In genomic region chr11:63880031-63880841, GRCh38 we compare ENCODE assay signal across 9 cellular contexts. TPM values are rescaled to one million over a fixed set of nuclear protein-coding genes. Genes with fewer than 3 reads are reported as not detected.
A peak's percentile ranks its signal among the peaks of the same experiment; 100 is the strongest.
DNase-seq lines count a peak whose midpoint lies in the region; ATAC-seq and TF ChIP-seq lines count a peak whose summit lies in the region.
"Had no signal": no experiment of that assay in that cellular context is flagged by ENCODE, and none has a peak within 500 bp of the region (broad histone marks: within the 10 kb centered on the region; RNA-seq: fewer than 3 reads in every experiment).

No MANE protein-coding gene starts in this region.

- H3K9me3 ChIP-seq in adrenal gland (replicated peaks in 1 of 3) (no peaks in the 10 kb centered on the region), gastroesophageal sphincter (no peaks in the 10 kb centered on the region)

- H3K27ac Mint-ChIP-seq in activated naive CD8-positive, alpha-beta T cell, result peak overlapping the region; percentile 66
- H3K27ac Mint-ChIP-seq in activated naive CD8-positive, alpha-beta T cell treated with anti-CD3 and anti-CD28 coated beads for 36 hours, result no peak overlapping the region

- peaks cover 23 to 32% of the 10 kb centered on the region in 2 donors for H3K4me1 ChIP-seq in adrenal gland (replicated peaks in 1 of 2)
- H3K4me1 ChIP-seq in gastroesophageal sphincter, result peaks cover 2 to 77% (median 13%) of the 10 kb centered on the region in 3 donors

- no peak for DNase-seq in activated naive CD8-positive, alpha-beta T cell treated with anti-CD3 and anti-CD28 coated beads for 36 hours
- DNase-seq in adrenal gland (peak in 3 of 7 donors; percentile 34 to 55 (median 48)), hepatic stellate cell (ENCODE audit: low spot score) (peak; percentile 78), superior temporal gyrus (ENCODE audit: extremely low spot score) (peak; percentile 78), dermis blood vessel endothelial cell (no peak)
- no peak for DNase-seq in NK-92 treated with Interleukin-12 subunit alpha and Interleukin-12 subunit beta, amount 100 ng/mL, for 24 hours (lab: John Stamatoyannopoulos, UW)
- DNase-seq: activated CD4-positive, CD25-positive, alpha-beta regulatory T cell had no signal

- no peak for TF ChIP-seq POLR2A in adrenal gland (IDR thresholded peaks at IDR 0.05)
- TF ChIP-seq POLR2A in gastroesophageal sphincter (IDR thresholded peaks at IDR 0.05), result no peak

- no peaks in the 10 kb centered on the region for H3K9me3 Mint-ChIP-seq in activated naive CD8-positive, alpha-beta T cell (ENCODE audit: low read depth)
- no peaks in the 10 kb centered on the region for H3K9me3 Mint-ChIP-seq in activated naive CD8-positive, alpha-beta T cell treated with anti-CD3 and anti-CD28 coated beads for 36 hours

- TF ChIP-seq CTCF in adrenal gland (IDR thresholded peaks at IDR 0.05), result no peak
- TF ChIP-seq CTCF in gastroesophageal sphincter (IDR thresholded peaks at IDR 0.05), result no peak

- H3K4me1 Mint-ChIP-seq in activated naive CD8-positive, alpha-beta T cell (ENCODE audit: low read depth), result peaks cover 83% of the 10 kb centered on the region
- peaks cover 76% of the 10 kb centered on the region for H3K4me1 Mint-ChIP-seq in activated naive CD8-positive, alpha-beta T cell treated with anti-CD3 and anti-CD28 coated beads for 36 hours

- H3K27ac ChIP-seq in adrenal gland (peak overlapping the region in 4 of 5 donors; percentile 5 to 72 (median 54)), gastroesophageal sphincter (no peak overlapping the region)

- no peak for ATAC-seq in gastroesophageal sphincter

- H3K27me3 Mint-ChIP-seq in activated naive CD8-positive, alpha-beta T cell, result no peaks in the 10 kb centered on the region
- H3K27me3 Mint-ChIP-seq in activated naive CD8-positive, alpha-beta T cell treated with anti-CD3 and anti-CD28 coated beads for 36 hours, result no peaks in the 10 kb centered on the region

- H3K36me3 Mint-ChIP-seq in activated naive CD8-positive, alpha-beta T cell, result peaks cover 2% of the 10 kb centered on the region
- H3K36me3 Mint-ChIP-seq in activated naive CD8-positive, alpha-beta T cell treated with anti-CD3 and anti-CD28 coated beads for 36 hours, result peaks cover 34% of the 10 kb centered on the region

- no peaks in the 10 kb centered on the region for H3K27me3 ChIP-seq in adrenal gland
- H3K27me3 ChIP-seq in gastroesophageal sphincter, result no peaks in the 10 kb centered on the region

- H3K4me3 ChIP-seq in adrenal gland, result no peak overlapping the region
- no peak overlapping the region for H3K4me3 ChIP-seq in gastroesophageal sphincter

- H3K36me3 ChIP-seq in adrenal gland (replicated peaks in 1 of 2) (no peaks in the 10 kb centered on the region), gastroesophageal sphincter (peaks cover 0 to 3% of the 10 kb centered on the region in 2 donors)

- intact Hi-C loops in adrenal gland (cut with DNase I), result no loop called here

- peak overlapping the region; percentile 46 for H3K4me3 Mint-ChIP-seq in activated naive CD8-positive, alpha-beta T cell
- H3K4me3 Mint-ChIP-seq in activated naive CD8-positive, alpha-beta T cell treated with anti-CD3 and anti-CD28 coated beads for 36 hours, result no peak overlapping the region

- TF ChIP-seq EP300 in gastroesophageal sphincter (IDR thresholded peaks at IDR 0.05), result no peak

- 29 to 44% (median 32%) methylated on average over 6 of the region's 6 CpGs for WGBS in adrenal gland, 4 donors
- WGBS in gastroesophageal sphincter (ENCODE audit: low coverage in 1 of 2), 2 donors, result 31% methylated on average over 6 of the region's 6 CpGs

RNA-seq across cellular contexts. Expression of gene RCOR2, which starts 36.7 kb away (rescaled TPM):
- total RNA-seq in activated naive CD8-positive, alpha-beta T cell treated with anti-CD3 and anti-CD28 coated beads for 36 hours, result under 1 TPM; 0.58 to 0.82 TPM
- total RNA-seq in adrenal gland (1 to 10 TPM in 5 of 8 donors, under 1 TPM in 1, not detected in 2; 0.52 to 1.8 (median 1.2) TPM), dermis blood vessel endothelial cell (0.09 and 0.17 TPM in 2 replicates), gastroesophageal sphincter (under 1 TPM in 3 of 4 donors, not detected in 1; 0.16 to 0.74 (median 0.58) TPM)
- polyA plus RNA-seq in adrenal gland, result 1 to 10 TPM in 1 of 3 donors, under 1 TPM in 2; 0.33 to 4.5 (median 0.64) TPM

RNA-seq across cellular contexts. Expression of gene MARK2, which starts 41.3 kb away (rescaled TPM):
- 10 to 100 TPM; 27.7 to 29.0 TPM for total RNA-seq in activated naive CD8-positive, alpha-beta T cell treated with anti-CD3 and anti-CD28 coated beads for 36 hours
- total RNA-seq in adrenal gland (10 to 100 TPM; 27.0 to 39.7 (median 36.2) TPM), dermis blood vessel endothelial cell (12.1 and 15.1 TPM in 2 replicates), gastroesophageal sphincter (10 to 100 TPM; 17.4 to 42.5 (median 23.8) TPM)
- 10 to 100 TPM in 2 of 3 donors, 1 to 10 TPM in 1; 7.3 to 24.4 (median 15.2) TPM for polyA plus RNA-seq in adrenal gland

RNA-seq across cellular contexts. Expression of gene NAA40, which starts 58.6 kb away (rescaled TPM):
- total RNA-seq in activated naive CD8-positive, alpha-beta T cell treated with anti-CD3 and anti-CD28 coated beads for 36 hours, result 10 to 100 TPM; 18.3 to 21.6 TPM
- total RNA-seq in adrenal gland, result 10 to 100 TPM; 11.6 to 61.3 (median 20.0) TPM
- polyA plus RNA-seq in adrenal gland, result 10 to 100 TPM; 13.0 to 37.0 (median 29.7) TPM
- total RNA-seq in dermis blood vessel endothelial cell, result 10.0 and 14.7 TPM in 2 replicates
- total RNA-seq in gastroesophageal sphincter, result 10 to 100 TPM in 1 of 4 donors, 1 to 10 TPM in 3; 3.8 to 12.5 (median 8.5) TPM

Comparison
In these comparisons a context has a peak if more than half of its experiments do, and no peak if none do; other contexts are left out.
1. DNase-seq: peak in hepatic stellate cell (single experiment) and superior temporal gyrus (single experiment); none in activated naive CD8-positive, alpha-beta T cell treated with anti-CD3 and anti-CD28 coated beads for 36 hours (single experiment), dermis blood vessel endothelial cell (single experiment) and NK-92 treated with Interleukin-12 subunit alpha and Interleukin-12 subunit beta, amount 100 ng/mL, for 24 hours (single experiment).
2. H3K27ac ChIP-seq: peak in adrenal gland (4 of 5); none in gastroesophageal sphincter (0 of 4).